7 cellular contexts compared by ENCODE assay signal in the genomic region with DNA sequence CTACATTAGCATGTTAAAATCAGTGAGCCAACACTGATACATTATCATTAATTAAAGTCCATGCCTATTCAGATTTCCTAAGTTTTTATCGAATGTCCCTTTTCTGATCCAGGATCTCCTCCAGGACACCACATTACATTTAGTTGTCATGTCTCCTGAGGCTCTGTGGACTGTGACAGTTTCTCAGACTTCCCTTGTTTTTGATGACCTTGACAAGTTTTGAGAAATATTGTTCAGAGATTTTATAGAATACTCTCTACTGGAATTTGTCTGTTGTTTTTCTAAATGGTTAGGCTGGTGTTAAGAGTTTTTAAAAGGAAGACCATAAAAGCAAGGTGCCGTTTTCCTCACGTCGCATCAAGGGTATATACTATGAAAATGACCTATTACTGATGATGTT.
"Had no signal": no experiment of that assay in that cellular context is flagged by ENCODE, and none has a peak within 500 bp of the region (broad histone marks: within the 10 kb centered on the region; RNA-seq: fewer than 3 reads in every experiment).

No MANE protein-coding gene starts in this region.

- H3K4me3 Mint-ChIP-seq: IgD-negative memory B cell had no signal

- H3K27ac ChIP-seq: HL-60, KMS-11 had no signal

- H3K36me3 Mint-ChIP-seq: IgD-negative memory B cell had no signal

- H3K4me2 ChIP-seq: KMS-11 had no signal

- H3K27ac Mint-ChIP-seq: IgD-negative memory B cell had no signal

- H3K9ac ChIP-seq: KMS-11 had no signal

- DNase-seq: IMR-90, KBM-7, KG1 had no signal

- H3K9me3 Mint-ChIP-seq: IgD-negative memory B cell had no signal

- FAIRE-seq: HTR-8/SVneo had no signal
